ENCODE assay signal across 10 cellular contexts in genomic region chr15:59002418-59002859, GRCh38. TPM values are rescaled to one million over a fixed set of nuclear protein-coding genes. Genes with fewer than 3 reads are reported as not detected.
A peak's percentile ranks its signal among the peaks of the same experiment; 100 is the strongest.
DNase-seq lines count a peak whose midpoint lies in the region; ATAC-seq and TF ChIP-seq lines count a peak whose summit lies in the region.
"Had no signal": no experiment of that assay in that cellular context is flagged by ENCODE, and none has a peak within 500 bp of the region (broad histone marks: within the 10 kb centered on the region; RNA-seq: fewer than 3 reads in every experiment).

No MANE protein-coding gene starts in this region.

- H3K4me2 ChIP-seq in BLaER1 treated with 17β-estradiol and CSF1 and Interleukin-3, amounts not matched to agents 10 nM and 100 nM, result peak overlapping the region; percentile 6 to 78 (median 51); a peak in 19 of 22 replicates
- no peak overlapping the region for H3K4me2 ChIP-seq in OCI-LY1 (ENCODE audit: low read length)
- H3K4me2 ChIP-seq: smooth muscle cell had no signal

- no peaks in the 10 kb centered on the region for H3K27me3 ChIP-seq in BLaER1 treated with 17β-estradiol and CSF1 and Interleukin-3, amounts not matched to agents 10 nM and 100 nM
- H3K27me3 ChIP-seq in OCI-LY1 (ENCODE audit: insufficient read depth, low read length) (no peaks in the 10 kb centered on the region), HAP-1 (ENCODE audit: low read depth) (no peaks in the 10 kb centered on the region), uterus (no peaks in the 10 kb centered on the region), SJCRH30 (no peaks in the 10 kb centered on the region)

- peaks cover 31 to 100% (median 59%) of the 10 kb centered on the region in 11 experiments; a peak in 21 of 22 replicates for H4K20me1 ChIP-seq in BLaER1 treated with 17β-estradiol and CSF1 and Interleukin-3, amounts not matched to agents 10 nM and 100 nM
- no peaks in the 10 kb centered on the region for H4K20me1 ChIP-seq in OCI-LY1 (ENCODE audit: insufficient read depth, low read length)

- intact Hi-C loops in uterus (cut with DNase I; ENCODE audit: low total_unique reads), result no loop called here

- TF ChIP-seq POLR2A in uterus (IDR thresholded peaks at IDR 0.05), result no peak

- TF ChIP-seq CTCF in OCI-LY1 (IDR thresholded peaks at IDR 0.05; ENCODE audit: low read length), result no peak
- TF ChIP-seq CTCF in uterus (IDR thresholded peaks at IDR 0.05), result no peak

- no peaks in the 10 kb centered on the region for H3K9me2 ChIP-seq in OCI-LY1 (ENCODE audit: low read depth, low read length)

- DNase-seq in germinal center (ENCODE audit: low spot score) (peak; percentile 25), HAP-1 (ENCODE audit: low spot score in 2 of 2) (no peak), SHP77 (lab: John Stamatoyannopoulos, UW) (no peak), uterus (no peak), SJCRH30 (no peak)
- DNase-seq: effector CD8-positive, alpha-beta T cell had no signal

- H3K4me3 ChIP-seq in BLaER1 treated with 17β-estradiol and CSF1 and Interleukin-3, amounts not matched to agents 10 nM and 100 nM, result no peak overlapping the region
- H3K4me3 ChIP-seq in OCI-LY1 (ENCODE audit: low read depth, low read length, poor library complexity, severe bottlenecking), result no peak overlapping the region
- H3K4me3 ChIP-seq in HAP-1, result no peak overlapping the region
- no peak overlapping the region for H3K4me3 ChIP-seq in uterus
- no peak overlapping the region for H3K4me3 ChIP-seq in SJCRH30
- H3K4me3 ChIP-seq: smooth muscle cell had no signal

- peak; percentile 43 for ATAC-seq in GM21423 (IDR thresholded peaks at IDR 0.05; ENCODE audit: unreplicated experiment)

- H3K36me3 ChIP-seq in BLaER1 treated with 17β-estradiol and CSF1 and Interleukin-3, amounts not matched to agents 10 nM and 100 nM, result peaks cover 39 to 84% (median 63%) of the 10 kb centered on the region in 11 experiments
- H3K36me3 ChIP-seq in OCI-LY1 (ENCODE audit: insufficient read depth, low read length) (peaks cover 47% of the 10 kb centered on the region), HAP-1 (replicated peaks) (no peaks in the 10 kb centered on the region; the same call in 1 of the 2 replicates), uterus (no peaks in the 10 kb centered on the region), SJCRH30 (peaks cover 24% of the 10 kb centered on the region)

- H3K9ac ChIP-seq in BLaER1 treated with 17β-estradiol and CSF1 and Interleukin-3, amounts not matched to agents 10 nM and 100 nM, result peak overlapping the region in 5 of 11 experiments; percentile 21 to 55 (median 46); a peak in 7 of 22 replicates
- H3K9ac ChIP-seq in OCI-LY1 (ENCODE audit: low read length), result no peak overlapping the region

- H2AFZ ChIP-seq in OCI-LY1 (ENCODE audit: low read length), result no peak overlapping the region

- H3K79me2 ChIP-seq in OCI-LY1 (ENCODE audit: insufficient read depth, low read length), result peaks cover 85% of the 10 kb centered on the region

- in situ Hi-C loops in HAP-1 (cut with MboI; ENCODE audit: low sequenced_read_pairs), result no loop called here

- H3K27ac ChIP-seq in BLaER1 treated with 17β-estradiol and CSF1 and Interleukin-3, amounts not matched to agents 10 nM and 100 nM, result peak overlapping the region in 9 of 11 experiments; percentile 26 to 84 (median 66); a peak in 17 of 22 replicates
- peak overlapping the region; percentile 24 for H3K27ac ChIP-seq in OCI-LY1 (ENCODE audit: low read depth, low read length, poor library complexity, severe bottlenecking)
- no peak overlapping the region for H3K27ac ChIP-seq in uterus
- no peak overlapping the region for H3K27ac ChIP-seq in SJCRH30

- peaks cover 0 to 14% (median 0%) of the 10 kb centered on the region in 11 experiments; a peak in 4 of 22 replicates for H3K9me3 ChIP-seq in BLaER1 treated with 17β-estradiol and CSF1 and Interleukin-3, amounts not matched to agents 10 nM and 100 nM (replicated peaks in 1 of 11)
- H3K9me3 ChIP-seq in OCI-LY1 (ENCODE audit: low read length), result no peaks in the 10 kb centered on the region
- no peaks in the 10 kb centered on the region for H3K9me3 ChIP-seq in HAP-1
- H3K9me3 ChIP-seq in uterus, result no peaks in the 10 kb centered on the region
- no peaks in the 10 kb centered on the region for H3K9me3 ChIP-seq in SJCRH30 (replicated peaks)

- no peaks in the 10 kb centered on the region for H3F3A ChIP-seq in OCI-LY1 (ENCODE audit: insufficient read depth, low read length)

- H3K4me1 ChIP-seq in BLaER1 treated with 17β-estradiol and CSF1 and Interleukin-3, amounts not matched to agents 10 nM and 100 nM, result peaks cover 19 to 88% (median 36%) of the 10 kb centered on the region in 10 experiments
- H3K4me1 ChIP-seq in OCI-LY1 (ENCODE audit: insufficient read depth, low read length, severe bottlenecking), result peaks cover 29% of the 10 kb centered on the region
- H3K4me1 ChIP-seq in HAP-1, result no peaks in the 10 kb centered on the region
- no peaks in the 10 kb centered on the region for H3K4me1 ChIP-seq in uterus
- H3K4me1 ChIP-seq in SJCRH30, result no peaks in the 10 kb centered on the region

RNA-seq across cellular contexts. Expression of gene RNF111, which starts 15.0 kb away (rescaled TPM):
- 10 to 100 TPM; 25.9 to 43.9 (median 30.5) TPM for total RNA-seq in uterus
- 27.2 and 30.1 TPM in 2 replicates for total RNA-seq in SJCRH30 (2014; rRNA removed; shearing (Covaris generic))

Comparison
In these comparisons a context has a peak if more than half of its experiments do, and no peak if none do; other contexts are left out.
1. H3K27ac ChIP-seq: peak in BLaER1 treated with 17β-estradiol and CSF1 and Interleukin-3, amounts not matched to agents 10 nM and 100 nM (9 of 11) and OCI-LY1 (single experiment); none in uterus (0 of 2) and SJCRH30 (single experiment).